21 cellular contexts compared by ENCODE assay signal in genomic region chr3:107373896-107374295, GRCh38. TPM values are rescaled to one million over a fixed set of nuclear protein-coding genes. Genes with fewer than 3 reads are reported as not detected.
DNase-seq lines count a peak whose midpoint lies in the region; ATAC-seq and TF ChIP-seq lines count a peak whose summit lies in the region.
"Had no signal": no experiment of that assay in that cellular context is flagged by ENCODE, and none has a peak within 500 bp of the region (broad histone marks: within the 10 kb centered on the region; RNA-seq: fewer than 3 reads in every experiment).

No MANE protein-coding gene starts in this region.

- intact Hi-C loops in Calu3 (cut with micrococcal nuclease; ENCODE audit: unreplicated experiment) = no loop called here
- intact Hi-C loops in body of pancreas (cut with DNase I) = no loop called here
- intact Hi-C loops in left cardiac atrium (cut with DNase I) = no loop called here

- H3K9me3 Mint-ChIP-seq in Calu3 (ENCODE audit: low read depth, unreplicated experiment) = no peaks in the 10 kb centered on the region
- H3K9me3 Mint-ChIP-seq in chondrocyte (ENCODE audit: low read depth) = no peaks in the 10 kb centered on the region
- H3K9me3 Mint-ChIP-seq in activated T-cell treated with anti-CD3 and anti-CD28 coated beads, Interleukin-2, amount 50 U/mL, for 72 hours = no peaks in the 10 kb centered on the region
- H3K9me3 Mint-ChIP-seq: CD8-positive, alpha-beta T cell had no signal

- TF ChIP-seq POLR2A in body of pancreas (IDR thresholded peaks at IDR 0.05) = no peak

- no peak for TF ChIP-seq CTCF in Calu3 (IDR thresholded peaks at IDR 0.05; ENCODE audit: unreplicated experiment)
- TF ChIP-seq CTCF in body of pancreas (IDR thresholded peaks at IDR 0.05) = no peak
- TF ChIP-seq CTCF in chondrocyte (IDR thresholded peaks at IDR 0.05) = no peak

- H3K9me3 ChIP-seq in body of pancreas = no peaks in the 10 kb centered on the region
- H3K9me3 ChIP-seq: BLaER1 treated with 17β-estradiol and CSF1 and Interleukin-3, amounts not matched to agents 10 nM and 100 nM; HAP-1 had no signal

- ATAC-seq in body of pancreas (peak; percentile 93), left cardiac atrium (no peak)
- no peak for ATAC-seq in activated T-cell treated with anti-CD3 and anti-CD28 coated beads, Interleukin-2, amount 50 U/mL, for 72 hours (replicated peaks in 1 of 2)
- ATAC-seq: CD8-positive, alpha-beta T cell; GM12878 had no signal

- no peak overlapping the region for H3K4me3 ChIP-seq in body of pancreas
- H3K4me3 ChIP-seq: BLaER1 treated with 17β-estradiol and CSF1 and Interleukin-3, amounts not matched to agents 10 nM and 100 nM; GM12878; GM23248; HAP-1 had no signal

- 7 to 12% methylated on average over 6 of the region's 6 CpGs for WGBS in body of pancreas, 2 donors

- H3K36me3 Mint-ChIP-seq in Calu3 (ENCODE audit: insufficient read depth, unreplicated experiment) (no peaks in the 10 kb centered on the region), chondrocyte (ENCODE audit: low read depth) (no peaks in the 10 kb centered on the region)
- no peaks in the 10 kb centered on the region for H3K36me3 Mint-ChIP-seq in activated T-cell treated with anti-CD3 and anti-CD28 coated beads, Interleukin-2, amount 50 U/mL, for 72 hours (ENCODE audit: insufficient read depth in 2 of 2)
- H3K36me3 Mint-ChIP-seq: CD8-positive, alpha-beta T cell had no signal

- H3K4me1 Mint-ChIP-seq in Calu3 (ENCODE audit: low read depth, unreplicated experiment) = peaks cover 60% of the 10 kb centered on the region
- peaks cover 3% of the 10 kb centered on the region for H3K4me1 Mint-ChIP-seq in chondrocyte (ENCODE audit: low read depth)
- no peaks in the 10 kb centered on the region for H3K4me1 Mint-ChIP-seq in activated T-cell treated with anti-CD3 and anti-CD28 coated beads, Interleukin-2, amount 50 U/mL, for 72 hours (ENCODE audit: low read depth)

- H3K27ac Mint-ChIP-seq in Calu3 (ENCODE audit: unreplicated experiment) (peak overlapping the region; percentile 79), chondrocyte (ENCODE audit: unreplicated experiment) (no peak overlapping the region)
- no peak overlapping the region for H3K27ac Mint-ChIP-seq in activated T-cell treated with anti-CD3 and anti-CD28 coated beads, Interleukin-2, amount 50 U/mL, for 72 hours
- H3K27ac Mint-ChIP-seq: CD8-positive, alpha-beta T cell had no signal

- peak overlapping the region in 2 of 4 donors; percentile 52 to 55 for H3K27ac ChIP-seq in body of pancreas
- H3K27ac ChIP-seq: BLaER1 treated with 17β-estradiol and CSF1 and Interleukin-3, amounts not matched to agents 10 nM and 100 nM; GM23248 had no signal

- CTCF ChIA-PET in Calu3 (lab: Charles Lee) = interaction anchor here (0.6 to 1.0 kb wide), 4 partner anchors 14 to 48 kb away, joined by 3 read pairs; no protein-coding TSS in a partner anchor

- DNase-seq in Calu3 (peak; percentile 61), body of pancreas (peak; percentile 52 to 63 (median 60)), lung microvascular endothelial cell (ENCODE audit: low read depth in 2 of 2) (peak; percentile 11 to 23), chondrocyte (ENCODE audit: low spot score) (no peak), left cardiac atrium (no peak), NCI-H524 (lab: John Stamatoyannopoulos, UW) (no peak)
- no peak for DNase-seq in activated T-cell treated with anti-CD3 and anti-CD28 coated beads, Interleukin-2, amount 50 U/mL, for 72 hours
- DNase-seq: 8988T; CD8-positive, alpha-beta T cell; DMS 273 treated with DMSO at 0.1 percent for 48 hours; DMS53; DND-41; EL; GM23248 had no signal

- no TSS peak for BruUV-seq in Calu3 (replicated peaks; lab: Mats Ljungman, UMichigan)

- no peak overlapping the region for H3K4me3 Mint-ChIP-seq in Calu3 (ENCODE audit: low read depth, unreplicated experiment)
- no peak overlapping the region for H3K4me3 Mint-ChIP-seq in chondrocyte (ENCODE audit: unreplicated experiment)
- H3K4me3 Mint-ChIP-seq in activated T-cell treated with anti-CD3 and anti-CD28 coated beads, Interleukin-2, amount 50 U/mL, for 72 hours = no peak overlapping the region
- H3K4me3 Mint-ChIP-seq: CD8-positive, alpha-beta T cell had no signal

- no peaks in the 10 kb centered on the region for H3K27me3 ChIP-seq in body of pancreas
- H3K27me3 ChIP-seq: BLaER1 treated with 17β-estradiol and CSF1 and Interleukin-3, amounts not matched to agents 10 nM and 100 nM had no signal

- H3K4me1 ChIP-seq in body of pancreas = peaks cover 13% of the 10 kb centered on the region
- H3K4me1 ChIP-seq: BLaER1 treated with 17β-estradiol and CSF1 and Interleukin-3, amounts not matched to agents 10 nM and 100 nM; HAP-1 had no signal

- H3K27me3 Mint-ChIP-seq in Calu3 (ENCODE audit: unreplicated experiment) = no peaks in the 10 kb centered on the region
- no peaks in the 10 kb centered on the region for H3K27me3 Mint-ChIP-seq in chondrocyte (ENCODE audit: low read depth)
- no peaks in the 10 kb centered on the region for H3K27me3 Mint-ChIP-seq in activated T-cell treated with anti-CD3 and anti-CD28 coated beads, Interleukin-2, amount 50 U/mL, for 72 hours (ENCODE audit: low read depth)

- no peaks in the 10 kb centered on the region for H3K36me3 ChIP-seq in body of pancreas (replicated peaks in 1 of 2; ENCODE audit: insufficient read depth in 1 of 2, low read depth in 2 of 2)
- H3K36me3 ChIP-seq: BLaER1 treated with 17β-estradiol and CSF1 and Interleukin-3, amounts not matched to agents 10 nM and 100 nM; HAP-1 had no signal

RNA-seq across cellular contexts. Expression of gene CCDC54, which starts 3.3 kb away (rescaled TPM):
- total RNA-seq in Calu3 (2022) (not detected in 2 replicates), body of pancreas (not detected), lung microvascular endothelial cell (not detected in 2 replicates), chondrocyte (not detected in 3 replicates), left cardiac atrium (not detected)
- not detected for total RNA-seq in activated T-cell treated with anti-CD3 and anti-CD28 coated beads, Interleukin-2, amount 50 U/mL, for 72 hours
- total RNA-seq: A673; CD8-positive, alpha-beta T cell; G401; GM12878; GM23248; H4; HT-29 had no signal

Comparison
In these comparisons a context has a peak if more than half of its experiments do, and no peak if none do; other contexts are left out.
1. DNase-seq: peak in Calu3 (single experiment), body of pancreas (4 of 4) and lung microvascular endothelial cell (2 of 2); none in chondrocyte (single experiment), activated T-cell treated with anti-CD3 and anti-CD28 coated beads, Interleukin-2, amount 50 U/mL, for 72 hours (0 of 2), left cardiac atrium (single experiment) and NCI-H524 (0 of 2).